1 cellular context compared by ENCODE assay signal in genomic region chr5:69217732-69218568, GRCh38.
TF ChIP-seq lines count a peak whose summit lies in the region.

No MANE protein-coding gene starts in this region.

TF ChIP-seq in GM23338, 12 proteins besides CTCF, POLR2A, EP300 and RAD21 (continued from another document):
- TF ChIP-seq ZNF462 (CRISPR knock-in tag; IDR thresholded peaks at IDR 0.05), result no peak
- no peak for TF ChIP-seq ZNF331 (CRISPR knock-in tag; IDR thresholded peaks at IDR 0.05; ENCODE audit: low read depth)
- no peak for TF ChIP-seq NANOG (IDR thresholded peaks at IDR 0.05; ENCODE audit: borderline replicate concordance)
